18 cellular contexts compared by ENCODE assay signal in the genomic region with DNA sequence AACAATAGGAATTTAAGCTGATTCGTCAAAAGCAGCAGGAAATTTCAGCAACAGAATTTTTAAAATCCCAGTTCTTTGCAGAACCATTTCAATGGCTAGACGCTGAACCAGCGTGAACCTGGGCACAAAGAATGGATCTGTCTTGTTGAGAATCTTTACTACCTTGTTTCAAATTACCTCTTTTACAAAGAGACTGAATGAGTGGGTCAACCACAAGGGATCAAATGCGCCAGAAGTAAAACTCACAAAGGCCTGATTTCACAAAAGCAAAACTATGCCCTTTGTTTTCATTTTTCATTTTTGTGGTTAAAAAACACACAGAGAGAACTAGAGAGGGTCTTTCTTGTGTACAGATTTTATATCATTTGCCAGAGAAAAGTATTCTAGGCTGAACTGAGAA. TPM values are rescaled to one million over a fixed set of nuclear protein-coding genes. Genes with fewer than 3 reads are reported as not detected.
A peak's percentile ranks its signal among the peaks of the same experiment; 100 is the strongest.
DNase-seq lines count a peak whose midpoint lies in the region; ATAC-seq and TF ChIP-seq lines count a peak whose summit lies in the region.
"Had no signal": no experiment of that assay in that cellular context is flagged by ENCODE, and none has a peak within 500 bp of the region (broad histone marks: within the 10 kb centered on the region; RNA-seq: fewer than 3 reads in every experiment).

No MANE protein-coding gene starts in this region.

- no peaks in the 10 kb centered on the region for H3K27me3 ChIP-seq in GM23338 (ENCODE audit: insufficient read depth)

- H3K79me2 ChIP-seq in GM23338 (replicated peaks; ENCODE audit: insufficient read depth) = peaks cover 25% of the 10 kb centered on the region

- H3K27ac ChIP-seq in GM23338 (ENCODE audit: low read depth) (peak overlapping the region; percentile 91; the same call in 1 of the 2 replicates), coronary artery (no peak overlapping the region)

- no peak overlapping the region for H2AFZ ChIP-seq in GM23338

- H4K20me1 ChIP-seq in GM23338 (replicated peaks; ENCODE audit: insufficient read depth) = no peaks in the 10 kb centered on the region

- ATAC-seq in GM23338 = no peak
- no peak for ATAC-seq in HG03139 (IDR thresholded peaks at IDR 0.05; ENCODE audit: unreplicated experiment)
- ATAC-seq: Panc1 had no signal

- H3K4me1 ChIP-seq in GM23338 (ENCODE audit: insufficient read depth) = peaks cover 36% of the 10 kb centered on the region

- H3K9me2 ChIP-seq in GM23338 (ENCODE audit: insufficient read depth) = no peaks in the 10 kb centered on the region

- H3K4me1 Mint-ChIP-seq in GM23338 = no peaks in the 10 kb centered on the region

- DNase-seq in GM23338 (ENCODE audit: low spot score) (no peak), NCI-H146 treated with DMSO at 0.1 percent for 48 hours (lab: John Stamatoyannopoulos, UW; ENCODE audit: unreplicated experiment) (peak; percentile 46), astrocyte of the cerebellum (ENCODE audit: low read depth) (peak; percentile 78), islet precursor cell (peak; percentile 31), NCI-H1417 treated with DMSO at 0.1 percent for 48 hours (lab: John Stamatoyannopoulos, UW) (no peak), coronary artery (ENCODE audit: low spot score) (no peak), DMS79 (lab: John Stamatoyannopoulos, UW) (no peak)
- DNase-seq: C1 segment of cervical spinal cord, COR-L47, DMS153, KG1, NCI-H1105, NCI-H446 treated with DMSO at 0.1 percent for 48 hours, SHP77 had no signal

- no peak overlapping the region for H3K4me3 Mint-ChIP-seq in GM23338

- peaks cover 41% of the 10 kb centered on the region for H3K36me3 Mint-ChIP-seq in GM23338 (ENCODE audit: low read depth)

- H3K27me3 Mint-ChIP-seq in GM23338 (ENCODE audit: insufficient read depth, low read depth, poor library complexity) = peaks cover 1% of the 10 kb centered on the region

- peak overlapping the region; percentile 45 for H3K4me2 ChIP-seq in GM23338

- in situ Hi-C loops in astrocyte of the cerebellum (cut with HindIII; ENCODE audit: low sequenced_read_pairs) = no loop called here

- H3K4me3 ChIP-seq in GM23338 (0 out of 2 replicates have a peak overlapping the region, but pooled peaks have one; percentile 20), astrocyte of the cerebellum (ENCODE audit: low read depth, low read length) (no peak overlapping the region), coronary artery (no peak overlapping the region)

- H3K9me3 Mint-ChIP-seq in GM23338 = peaks cover 97% of the 10 kb centered on the region

- TF ChIP-seq CTCF in GM23338 (conservative IDR thresholded peaks at IDR 0.05; ENCODE audit: low read depth in 2 of 2) (no peak), astrocyte of the cerebellum (IDR thresholded peaks at IDR 0.05; ENCODE audit: low read depth, low read length, missing control alignments) (no peak), coronary artery (IDR thresholded peaks at IDR 0.05) (no peak)

- H3K27ac Mint-ChIP-seq in GM23338 = no peak overlapping the region

- 0 out of 2 replicates have a peak, but pooled peaks cover 2% of the 10 kb centered on the region for H3K36me3 ChIP-seq in GM23338 (ENCODE audit: insufficient read depth)

- peaks cover 3% of the 10 kb centered on the region for H3F3A ChIP-seq in GM23338 (replicated peaks; ENCODE audit: low read depth)

TF ChIP-seq in GM23338, 12 proteins besides CTCF, POLR2A, EP300 and RAD21 (continues in another document):
- TF ChIP-seq EZH2 (IDR thresholded peaks at IDR 0.05; ENCODE audit: low read depth, unreplicated experiment) = no peak
- TF ChIP-seq, protein P1, sequence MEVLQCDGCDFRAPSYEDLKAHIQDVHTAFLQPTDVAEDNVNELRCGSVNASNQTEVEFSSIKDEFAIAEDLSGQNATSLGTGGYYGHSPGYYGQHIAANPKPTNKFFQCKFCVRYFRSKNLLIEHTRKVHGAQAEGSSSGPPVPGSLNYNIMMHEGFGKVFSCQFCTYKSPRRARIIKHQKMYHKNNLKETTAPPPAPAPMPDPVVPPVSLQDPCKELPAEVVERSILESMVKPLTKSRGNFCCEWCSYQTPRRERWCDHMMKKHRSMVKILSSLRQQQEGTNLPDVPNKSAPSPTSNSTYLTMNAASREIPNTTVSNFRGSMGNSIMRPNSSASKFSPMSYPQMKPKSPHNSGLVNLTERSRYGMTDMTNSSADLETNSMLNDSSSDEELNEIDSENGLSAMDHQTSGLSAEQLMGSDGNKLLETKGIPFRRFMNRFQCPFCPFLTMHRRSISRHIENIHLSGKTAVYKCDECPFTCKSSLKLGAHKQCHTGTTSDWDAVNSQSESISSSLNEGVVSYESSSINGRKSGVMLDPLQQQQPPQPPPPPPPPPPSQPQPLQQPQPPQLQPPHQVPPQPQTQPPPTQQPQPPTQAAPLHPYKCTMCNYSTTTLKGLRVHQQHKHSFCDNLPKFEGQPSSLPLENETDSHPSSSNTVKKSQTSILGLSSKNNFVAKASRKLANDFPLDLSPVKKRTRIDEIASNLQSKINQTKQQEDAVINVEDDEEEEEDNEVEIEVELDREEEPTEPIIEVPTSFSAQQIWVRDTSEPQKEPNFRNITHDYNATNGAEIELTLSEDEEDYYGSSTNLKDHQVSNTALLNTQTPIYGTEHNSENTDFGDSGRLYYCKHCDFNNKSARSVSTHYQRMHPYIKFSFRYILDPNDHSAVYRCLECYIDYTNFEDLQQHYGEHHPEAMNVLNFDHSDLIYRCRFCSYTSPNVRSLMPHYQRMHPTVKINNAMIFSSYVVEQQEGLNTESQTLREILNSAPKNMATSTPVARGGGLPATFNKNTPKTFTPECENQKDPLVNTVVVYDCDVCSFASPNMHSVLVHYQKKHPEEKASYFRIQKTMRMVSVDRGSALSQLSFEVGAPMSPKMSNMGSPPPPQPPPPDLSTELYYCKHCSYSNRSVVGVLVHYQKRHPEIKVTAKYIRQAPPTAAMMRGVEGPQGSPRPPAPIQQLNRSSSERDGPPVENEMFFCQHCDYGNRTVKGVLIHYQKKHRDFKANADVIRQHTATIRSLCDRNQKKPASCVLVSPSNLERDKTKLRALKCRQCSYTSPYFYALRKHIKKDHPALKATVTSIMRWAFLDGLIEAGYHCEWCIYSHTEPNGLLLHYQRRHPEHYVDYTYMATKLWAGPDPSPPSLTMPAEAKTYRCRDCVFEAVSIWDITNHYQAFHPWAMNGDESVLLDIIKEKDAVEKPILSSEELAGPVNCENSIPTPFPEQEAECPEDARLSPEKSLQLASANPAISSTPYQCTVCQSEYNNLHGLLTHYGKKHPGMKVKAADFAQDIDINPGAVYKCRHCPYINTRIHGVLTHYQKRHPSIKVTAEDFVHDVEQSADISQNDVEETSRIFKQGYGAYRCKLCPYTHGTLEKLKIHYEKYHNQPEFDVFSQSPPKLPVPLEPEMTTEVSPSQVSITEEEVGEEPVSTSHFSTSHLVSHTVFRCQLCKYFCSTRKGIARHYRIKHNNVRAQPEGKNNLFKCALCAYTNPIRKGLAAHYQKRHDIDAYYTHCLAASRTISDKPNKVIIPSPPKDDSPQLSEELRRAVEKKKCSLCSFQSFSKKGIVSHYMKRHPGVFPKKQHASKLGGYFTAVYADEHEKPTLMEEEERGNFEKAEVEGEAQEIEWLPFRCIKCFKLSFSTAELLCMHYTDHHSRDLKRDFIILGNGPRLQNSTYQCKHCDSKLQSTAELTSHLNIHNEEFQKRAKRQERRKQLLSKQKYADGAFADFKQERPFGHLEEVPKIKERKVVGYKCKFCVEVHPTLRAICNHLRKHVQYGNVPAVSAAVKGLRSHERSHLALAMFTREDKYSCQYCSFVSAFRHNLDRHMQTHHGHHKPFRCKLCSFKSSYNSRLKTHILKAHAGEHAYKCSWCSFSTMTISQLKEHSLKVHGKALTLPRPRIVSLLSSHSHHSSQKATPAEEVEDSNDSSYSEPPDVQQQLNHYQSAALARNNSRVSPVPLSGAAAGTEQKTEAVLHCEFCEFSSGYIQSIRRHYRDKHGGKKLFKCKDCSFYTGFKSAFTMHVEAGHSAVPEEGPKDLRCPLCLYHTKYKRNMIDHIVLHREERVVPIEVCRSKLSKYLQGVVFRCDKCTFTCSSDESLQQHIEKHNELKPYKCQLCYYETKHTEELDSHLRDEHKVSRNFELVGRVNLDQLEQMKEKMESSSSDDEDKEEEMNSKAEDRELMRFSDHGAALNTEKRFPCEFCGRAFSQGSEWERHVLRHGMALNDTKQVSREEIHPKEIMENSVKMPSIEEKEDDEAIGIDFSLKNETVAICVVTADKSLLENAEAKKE (CRISPR knock-in tag; IDR thresholded peaks at IDR 0.05) = no peak
- TF ChIP-seq EZH2phosphoT487 (IDR thresholded peaks at IDR 0.05; ENCODE audit: unreplicated experiment) = no peak
- TF ChIP-seq STAT1 (IDR thresholded peaks at IDR 0.05; ENCODE audit: unreplicated experiment) = no peak
- TF ChIP-seq JUNB (IDR thresholded peaks at IDR 0.05; ENCODE audit: unreplicated experiment) = no peak
- TF ChIP-seq, protein P2, sequence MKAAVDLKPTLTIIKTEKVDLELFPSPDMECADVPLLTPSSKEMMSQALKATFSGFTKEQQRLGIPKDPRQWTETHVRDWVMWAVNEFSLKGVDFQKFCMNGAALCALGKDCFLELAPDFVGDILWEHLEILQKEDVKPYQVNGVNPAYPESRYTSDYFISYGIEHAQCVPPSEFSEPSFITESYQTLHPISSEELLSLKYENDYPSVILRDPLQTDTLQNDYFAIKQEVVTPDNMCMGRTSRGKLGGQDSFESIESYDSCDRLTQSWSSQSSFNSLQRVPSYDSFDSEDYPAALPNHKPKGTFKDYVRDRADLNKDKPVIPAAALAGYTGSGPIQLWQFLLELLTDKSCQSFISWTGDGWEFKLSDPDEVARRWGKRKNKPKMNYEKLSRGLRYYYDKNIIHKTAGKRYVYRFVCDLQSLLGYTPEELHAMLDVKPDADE (IDR thresholded peaks at IDR 0.05) = no peak
- TF ChIP-seq NANOG (IDR thresholded peaks at IDR 0.05; ENCODE audit: borderline replicate concordance) = no peak
- no peak for TF ChIP-seq ZNF114 (CRISPR knock-in tag; IDR thresholded peaks at IDR 0.05)
- TF ChIP-seq CREB1 (CRISPR knock-in tag; IDR thresholded peaks at IDR 0.05; ENCODE audit: low read depth) = no peak

RNA-seq across cellular contexts. Expression of gene TMEM132D, which starts 30.4 kb away (rescaled TPM):
- 4.7 and 5.3 TPM in 2 replicates for total RNA-seq in GM23338 (2014; rRNA removed; shearing (Covaris generic))
- 0.44 and 0.57 TPM in 2 replicates for polyA plus RNA-seq in GM23338 (2016; fragmentation: Nextera tagmentation; extraction: Ambion mirVana)
- total RNA-seq: HT-29, MCF 10A had no signal

Comparison
In these comparisons a context has a peak if more than half of its experiments do, and no peak if none do; other contexts are left out.
1. DNase-seq: peak in NCI-H146 treated with DMSO at 0.1 percent for 48 hours (single experiment), astrocyte of the cerebellum (single experiment) and islet precursor cell (single experiment); none in GM23338 (single experiment), NCI-H1417 treated with DMSO at 0.1 percent for 48 hours (single experiment), coronary artery (single experiment) and DMS79 (single experiment).